Comparison of ENCODE assay signal across 1 cellular context in genomic region chr5:57383093-57383861, GRCh38.
TF ChIP-seq lines count a peak whose summit lies in the region.

No MANE protein-coding gene starts in this region.

TF ChIP-seq in K562, 482 proteins besides CTCF, POLR2A, EP300 and RAD21 (continued from another document):
- TF ChIP-seq TFE3 (CRISPR knock-in tag; IDR thresholded peaks at IDR 0.05) (no peak), TSC22D4 (tag; IDR thresholded peaks at IDR 0.05) (no peak), PRMT5 (CRISPR knock-in tag; IDR thresholded peaks at IDR 0.05) (no peak), ZNF24 (IDR thresholded peaks at IDR 0.05) (peak; percentile 56; the same call in 1 of the 2 replicates), TCF7L2 (IDR thresholded peaks at IDR 0.05; ENCODE audit: low read depth, low read length) (no peak), HMGN3 (IDR thresholded peaks at IDR 0.05; ENCODE audit: borderline replicate concordance, extremely low read depth, insufficient read length, low read depth, low read length) (no peak), ZNF174 (CRISPR knock-in tag; IDR thresholded peaks at IDR 0.05) (no peak), KHSRP (IDR thresholded peaks at IDR 0.05) (no peak), TSHZ1 (CRISPR knock-in tag; IDR thresholded peaks at IDR 0.05) (no peak), NBN (IDR thresholded peaks at IDR 0.05; ENCODE audit: low read depth) (peak; percentile 72; the same call in 1 of the 2 replicates), GTF2B (IDR thresholded peaks at IDR 0.05; ENCODE audit: extremely low read depth, insufficient read length) (no peak), PHF21A (IDR thresholded peaks at IDR 0.05; ENCODE audit: borderline replicate concordance, low read depth) (no peak; the same call in 1 of the 2 replicates), HEY1 (CRISPR knock-in tag; IDR thresholded peaks at IDR 0.05; ENCODE audit: borderline replicate concordance) (0 out of 2 replicates have a peak, but pooled peaks have one; percentile 15), CUX1 (CRISPR knock-in tag; IDR thresholded peaks at IDR 0.05) (no peak), ZNF79 (CRISPR knock-in tag; IDR thresholded peaks at IDR 0.05; ENCODE audit: low read depth) (no peak), RBBP5 (IDR thresholded peaks at IDR 0.05; ENCODE audit: borderline replicate concordance, insufficient read depth, low read length, poor library complexity, severe bottlenecking) (no peak), SRF (CRISPR knock-in tag; IDR thresholded peaks at IDR 0.05) (no peak), ZNF518B (CRISPR knock-in tag; IDR thresholded peaks at IDR 0.05) (no peak), CBX2 (IDR thresholded peaks at IDR 0.05; ENCODE audit: insufficient read depth, low read length, poor library complexity, severe bottlenecking) (no peak), ZBTB17 (CRISPR knock-in tag; IDR thresholded peaks at IDR 0.05) (no peak; the same call in 1 of the 2 replicates), HMBOX1 (IDR thresholded peaks at IDR 0.05) (peak; percentile 37; the same call in 1 of the 2 replicates), RERE (CRISPR knock-in tag; IDR thresholded peaks at IDR 0.05; ENCODE audit: borderline replicate concordance) (no peak), SMAD3 (CRISPR knock-in tag; conservative IDR thresholded peaks at IDR 0.05) (no peak), ZSCAN32 (CRISPR knock-in tag; IDR thresholded peaks at IDR 0.05) (no peak), OTX1 (CRISPR knock-in tag; IDR thresholded peaks at IDR 0.05) (no peak), ZNF311 (CRISPR knock-in tag; IDR thresholded peaks at IDR 0.05) (no peak), MCM2 (IDR thresholded peaks at IDR 0.05; ENCODE audit: low read depth) (no peak), CHD1 (IDR thresholded peaks at IDR 0.05; ENCODE audit: low read length) (no peak), ZNF780A (CRISPR knock-in tag; IDR thresholded peaks at IDR 0.05) (no peak), NCOA6 (IDR thresholded peaks at IDR 0.05) (no peak)
